23 cellular contexts compared by ENCODE assay signal in the genomic region with DNA sequence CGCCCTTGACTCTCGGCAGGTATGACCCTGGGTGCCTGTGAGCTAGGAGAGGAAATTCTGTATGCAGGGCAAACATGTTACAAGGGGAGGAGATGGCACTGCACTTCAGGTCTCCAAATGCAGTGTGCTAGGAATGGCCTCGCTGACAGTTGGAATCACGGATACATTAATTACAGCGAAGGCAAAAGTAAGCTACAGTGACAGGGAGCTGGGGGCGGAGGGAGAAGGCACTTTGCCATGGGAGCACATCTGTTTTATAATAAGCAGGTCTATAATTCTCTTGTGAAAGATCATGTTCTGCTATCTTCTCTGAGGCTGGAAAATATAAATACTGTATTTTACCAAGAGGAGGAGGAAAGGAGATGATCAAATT. TPM values are rescaled to one million over a fixed set of nuclear protein-coding genes. Genes with fewer than 3 reads are reported as not detected.
DNase-seq lines count a peak whose midpoint lies in the region; ATAC-seq and TF ChIP-seq lines count a peak whose summit lies in the region.
"Had no signal": no experiment of that assay in that cellular context is flagged by ENCODE, and none has a peak within 500 bp of the region (broad histone marks: within the 10 kb centered on the region; RNA-seq: fewer than 3 reads in every experiment).

No MANE protein-coding gene starts in this region.

- H3K4me2 ChIP-seq in mesendoderm (ENCODE audit: low read length) (no peak overlapping the region), H9 (ENCODE audit: insufficient read depth, insufficient read length, low read length) (no peak overlapping the region)

- no peak overlapping the region for H2BK15ac ChIP-seq in mesendoderm (replicated peaks; ENCODE audit: low read depth)
- no peak overlapping the region for H2BK15ac ChIP-seq in H9 (ENCODE audit: low read depth, low read length)

- H3K36me3 ChIP-seq in heart right ventricle (peaks cover 0 to 31% (median 7%) of the 10 kb centered on the region in 9 donors), mesendoderm (ENCODE audit: control insufficient read depth, insufficient read depth, low read length) (no peaks in the 10 kb centered on the region), sigmoid colon (no peaks in the 10 kb centered on the region)

- no peak overlapping the region for H4K5ac ChIP-seq in mesendoderm (ENCODE audit: low read length)
- H4K5ac ChIP-seq in H9 (ENCODE audit: insufficient read length, low read depth, low read length): no peak overlapping the region

- 46 to 65% methylated on average over 6 of the region's 6 CpGs for WGBS in heart right ventricle, 2 donors
- WGBS in mesendoderm (ENCODE audit: extremely low coverage, insufficient coverage, low lambda C conversion rate): no CpG with 5 or more reads among the region's 6 CpGs
- 82 to 92% methylated on average over 6 of the region's 6 CpGs for WGBS in sigmoid colon, 2 donors
- no CpG with 5 or more reads among the region's 6 CpGs for WGBS in H9 (ENCODE audit: extremely low coverage, insufficient read length, low lambda C conversion rate)

- H3K14ac ChIP-seq in H9 (ENCODE audit: insufficient read depth, low read length): no peak overlapping the region

- H3K79me2 ChIP-seq in mesendoderm (ENCODE audit: control insufficient read depth, insufficient read depth, low read length): no peaks in the 10 kb centered on the region
- H3K79me2 ChIP-seq in H9 (ENCODE audit: insufficient read depth, low read length): no peaks in the 10 kb centered on the region

- H3K9me3 ChIP-seq in heart right ventricle (no peaks in the 10 kb centered on the region), sigmoid colon (no peaks in the 10 kb centered on the region), H9 (ENCODE audit: control insufficient read depth, low read depth, low read length) (no peaks in the 10 kb centered on the region)

- H3T11ph ChIP-seq in H9 (ENCODE audit: low read length): no peak overlapping the region

- H3K4ac ChIP-seq in mesendoderm (ENCODE audit: low read depth, low read length) (no peak overlapping the region), H9 (ENCODE audit: low read depth, low read length) (no peak overlapping the region)

- H3K23ac ChIP-seq in mesendoderm (ENCODE audit: low read length) (peak overlapping the region; percentile 57), H9 (ENCODE audit: insufficient read length, low read depth, low read length) (no peak overlapping the region)

- no peak overlapping the region for H3K9ac ChIP-seq in mesendoderm (ENCODE audit: low read length)
- H3K9ac ChIP-seq in H9 (ENCODE audit: extremely low read depth, insufficient read length, low read length): no peak overlapping the region

- no peaks in the 10 kb centered on the region for H3K9me3 Mint-ChIP-seq in brain
- H3K9me3 Mint-ChIP-seq in H9: no peaks in the 10 kb centered on the region
- no peaks in the 10 kb centered on the region for H3K9me3 Mint-ChIP-seq in stimulated activated naive CD8-positive, alpha-beta T cell treated with anti-CD3 and anti-CD28 coated beads, Interleukin-15, amount 100 ng/mL, for 72 hours
- H3K9me3 Mint-ChIP-seq: activated T-cell treated with anti-CD3 and anti-CD28 coated beads, Interleukin-2, amount 50 U/mL, for 72 hours; naive thymus-derived CD4-positive, alpha-beta T cell; stimulated activated memory B cell treated with anti-CD40 and anti-IgM and Interleukin-4, amounts not matched to agents 10 μg/mL and 1 μg/mL and 100 μg/mL, for 72 hours; T-cell had no signal

- H2BK20ac ChIP-seq in H9 (ENCODE audit: low read depth, low read length, poor library complexity, severe bottlenecking): no peak overlapping the region

- H3K4me3 Mint-ChIP-seq in brain: no peak overlapping the region
- no peak overlapping the region for H3K4me3 Mint-ChIP-seq in H9
- H3K4me3 Mint-ChIP-seq in stimulated activated naive CD8-positive, alpha-beta T cell treated with anti-CD3 and anti-CD28 coated beads, Interleukin-15, amount 100 ng/mL, for 72 hours: no peak overlapping the region
- H3K4me3 Mint-ChIP-seq: activated T-cell treated with anti-CD3 and anti-CD28 coated beads, Interleukin-2, amount 50 U/mL, for 72 hours; naive thymus-derived CD4-positive, alpha-beta T cell; stimulated activated memory B cell treated with anti-CD40 and anti-IgM and Interleukin-4, amounts not matched to agents 10 μg/mL and 1 μg/mL and 100 μg/mL, for 72 hours; T-cell had no signal

- no peak overlapping the region for H2BK12ac ChIP-seq in H9 (ENCODE audit: insufficient read length, low read depth, low read length)

- H3K4me1 Mint-ChIP-seq in brain: peaks cover 31% of the 10 kb centered on the region
- peaks cover 6 to 10% of the 10 kb centered on the region in 2 experiments; a peak in 3 of 4 replicates for H3K4me1 Mint-ChIP-seq in H9
- H3K4me1 Mint-ChIP-seq in stimulated activated naive CD8-positive, alpha-beta T cell treated with anti-CD3 and anti-CD28 coated beads, Interleukin-15, amount 100 ng/mL, for 72 hours: peaks cover 10% of the 10 kb centered on the region
- H3K4me1 Mint-ChIP-seq: stimulated activated memory B cell treated with anti-CD40 and anti-IgM and Interleukin-4, amounts not matched to agents 10 μg/mL and 1 μg/mL and 100 μg/mL, for 72 hours had no signal

- no peaks in the 10 kb centered on the region for H3K23me2 ChIP-seq in H9 (ENCODE audit: insufficient read length, low read depth, low read length, poor library complexity, severe bottlenecking)

- H3K36me3 Mint-ChIP-seq in brain: peaks cover 42% of the 10 kb centered on the region
- H3K36me3 Mint-ChIP-seq in H9 (ENCODE audit: insufficient read depth in 1 of 3, low read depth in 3 of 3): no peaks in the 10 kb centered on the region

- H3K4me1 ChIP-seq in heart right ventricle: peaks cover 0 to 44% (median 20%) of the 10 kb centered on the region in 9 donors
- peaks cover 3% of the 10 kb centered on the region for H3K4me1 ChIP-seq in mesendoderm (ENCODE audit: control insufficient read depth, low read depth, low read length)
- H3K4me1 ChIP-seq in sigmoid colon: peaks cover 3 to 57% (median 56%) of the 10 kb centered on the region in 4 donors
- H3K4me1 ChIP-seq in H9 (ENCODE audit: insufficient read depth, low read length): no peaks in the 10 kb centered on the region

- no peaks in the 10 kb centered on the region for H3K79me1 ChIP-seq in mesendoderm (ENCODE audit: low read length)
- H3K79me1 ChIP-seq in H9 (ENCODE audit: insufficient read depth, low read depth, low read length, poor library complexity, severe bottlenecking): no peaks in the 10 kb centered on the region

- H3K4me3 ChIP-seq in heart right ventricle (no peak overlapping the region), mesendoderm (ENCODE audit: low read length) (no peak overlapping the region), sigmoid colon (peak overlapping the region in 1 of 4 donors; percentile 14)

- peak in 4 of 8 donors; percentile 26 to 54 (median 50) for ATAC-seq in heart right ventricle
- ATAC-seq in stimulated activated naive CD8-positive, alpha-beta T cell treated with anti-CD3 and anti-CD28 coated beads, Interleukin-15, amount 100 ng/mL, for 72 hours: no peak
- no peak for ATAC-seq in GM21390 (IDR thresholded peaks at IDR 0.05; ENCODE audit: unreplicated experiment)
- ATAC-seq: activated T-cell treated with anti-CD3 and anti-CD28 coated beads, Interleukin-2, amount 50 U/mL, for 72 hours; naive thymus-derived CD4-positive, alpha-beta T cell; stimulated activated memory B cell treated with anti-CD40 and anti-IgM and Interleukin-4, amounts not matched to agents 10 μg/mL and 1 μg/mL and 100 μg/mL, for 72 hours; T-cell had no signal

- H3K27ac Mint-ChIP-seq in brain: peak overlapping the region in 3 of 5 experiments; percentile 1 to 52 (median 10)
- peak overlapping the region in 1 of 3 experiments; percentile 47; a peak in 1 of 7 replicates for H3K27ac Mint-ChIP-seq in H9
- no peak overlapping the region for H3K27ac Mint-ChIP-seq in stimulated activated naive CD8-positive, alpha-beta T cell treated with anti-CD3 and anti-CD28 coated beads, Interleukin-15, amount 100 ng/mL, for 72 hours
- H3K27ac Mint-ChIP-seq: activated T-cell treated with anti-CD3 and anti-CD28 coated beads, Interleukin-2, amount 50 U/mL, for 72 hours; stimulated activated memory B cell treated with anti-CD40 and anti-IgM and Interleukin-4, amounts not matched to agents 10 μg/mL and 1 μg/mL and 100 μg/mL, for 72 hours had no signal

- H2AK5ac ChIP-seq in mesendoderm (ENCODE audit: low read length) (peak overlapping the region; percentile 38), H9 (ENCODE audit: insufficient read length, low read length) (no peak overlapping the region)

- TF ChIP-seq CTCF in brain (conservative IDR thresholded peaks at IDR 0.05) (no peak), heart right ventricle (IDR thresholded peaks at IDR 0.05) (no peak), sigmoid colon (IDR thresholded peaks at IDR 0.05) (no peak), H9 (conservative IDR thresholded peaks at IDR 0.05) (no peak)

- TF ChIP-seq POLR2A in sigmoid colon (IDR thresholded peaks at IDR 0.05): no peak

- no peaks in the 10 kb centered on the region for H4K20me1 ChIP-seq in H9 (ENCODE audit: control insufficient read depth, insufficient read depth, insufficient read length)

- no peak for DNase-seq in heart right ventricle
- no peak for DNase-seq in mesendoderm
- peak; percentile 91 for DNase-seq in sigmoid colon
- no peak for DNase-seq in H9
- DNase-seq in stimulated activated naive CD8-positive, alpha-beta T cell treated with anti-CD3 and anti-CD28 coated beads, Interleukin-15, amount 100 ng/mL, for 72 hours: no peak
- DNase-seq in KG1 (lab: John Stamatoyannopoulos, UW): no peak
- DNase-seq: activated CD4-positive, alpha-beta T cell treated with anti-CD3 and anti-CD28 coated beads, Interleukin-2, amount 50 U/mL, for 4 hours; activated CD4-positive, CD25-positive, alpha-beta regulatory T cell; activated naive CD4-positive, alpha-beta T cell; activated T-cell treated with anti-CD3 and anti-CD28 coated beads, Interleukin-2, amount 50 U/mL, for 72 hours; C1 segment of cervical spinal cord; COR-L47; DMS53; Kasumi-1; naive thymus-derived CD4-positive, alpha-beta T cell; NCI-H187; stimulated activated CD4-positive, alpha-beta T cell treated with anti-CD3 and anti-CD28 coated beads, Interleukin-4, amount 100 ng/mL, for 4 hours; T-cell had no signal

- H3K56ac ChIP-seq in mesendoderm (ENCODE audit: low read length): peak overlapping the region; percentile 46
- no peak overlapping the region for H3K56ac ChIP-seq in H9 (ENCODE audit: insufficient read length, low read depth, low read length)

- H2BK120ac ChIP-seq in mesendoderm (ENCODE audit: low read depth, low read length): no peak overlapping the region
- no peak overlapping the region for H2BK120ac ChIP-seq in H9 (ENCODE audit: low read depth, low read length, poor library complexity, severe bottlenecking)

- H3K27ac ChIP-seq in heart right ventricle (peak overlapping the region in 7 of 10 donors; percentile 27 to 77 (median 61)), mesendoderm (ENCODE audit: low read depth, low read length) (no peak overlapping the region), sigmoid colon (peak overlapping the region; percentile 73 to 89 (median 81)), H9 (ENCODE audit: insufficient read length, low read depth, low read length) (no peak overlapping the region)
- H3K27ac ChIP-seq: epithelial cell of prostate, HL-60 had no signal

- H4K8ac ChIP-seq in mesendoderm (ENCODE audit: low read depth, low read length) (no peak overlapping the region), H9 (replicated peaks; ENCODE audit: insufficient read length, low read depth, low read length) (no peak overlapping the region)

- H2AFZ ChIP-seq in H9 (ENCODE audit: low read length): no peak overlapping the region

- H3K18ac ChIP-seq in mesendoderm (ENCODE audit: low read length): no peak overlapping the region
- H3K18ac ChIP-seq in H9 (ENCODE audit: insufficient read length, low read depth, low read length): no peak overlapping the region

- no peak overlapping the region for H4K91ac ChIP-seq in H9 (ENCODE audit: insufficient read length, low read depth, low read length)

- peaks cover 3% of the 10 kb centered on the region for H3K27me3 Mint-ChIP-seq in brain
- H3K27me3 Mint-ChIP-seq in H9 (ENCODE audit: low read depth): no peaks in the 10 kb centered on the region
- no peaks in the 10 kb centered on the region for H3K27me3 Mint-ChIP-seq in stimulated activated naive CD8-positive, alpha-beta T cell treated with anti-CD3 and anti-CD28 coated beads, Interleukin-15, amount 100 ng/mL, for 72 hours
- H3K27me3 Mint-ChIP-seq: naive thymus-derived CD4-positive, alpha-beta T cell; stimulated activated memory B cell treated with anti-CD40 and anti-IgM and Interleukin-4, amounts not matched to agents 10 μg/mL and 1 μg/mL and 100 μg/mL, for 72 hours; T-cell had no signal

- H3K27me3 ChIP-seq in heart right ventricle: no peaks in the 10 kb centered on the region
- no peaks in the 10 kb centered on the region for H3K27me3 ChIP-seq in mesendoderm (ENCODE audit: insufficient read depth, low read length, poor library complexity)
- no peaks in the 10 kb centered on the region for H3K27me3 ChIP-seq in sigmoid colon
- no peaks in the 10 kb centered on the region for H3K27me3 ChIP-seq in H9 (ENCODE audit: insufficient read depth, low read length)

- H2BK5ac ChIP-seq in mesendoderm (ENCODE audit: low read length) (no peak overlapping the region), H9 (ENCODE audit: insufficient read length, low read length) (no peak overlapping the region)

- intact Hi-C loops in heart right ventricle (cut with DNase I) (loop anchor here in 2 of 10 donors (5.0 kb wide), 2 partner anchors 54 to 61 kb away; no protein-coding TSS in a partner anchor), sigmoid colon (cut with DNase I) (loop anchor here (1.0 to 5.0 kb wide), 4 partner anchors 57 to 564 kb away; a partner anchor contains a TSS)

- TF ChIP-seq EP300 in sigmoid colon (IDR thresholded peaks at IDR 0.05): peak in 2 of 4 donors; percentile 18 to 23

RNA-seq across cellular contexts. Expression of a gene that starts 56.2 kb away (rescaled TPM):
- polyA plus RNA-seq in brain (ENCODE audit: insufficient read depth, low read depth, low replicate concordance) (2.0 TPM), heart right ventricle (1 to 10 TPM; 1.0 to 1.9 TPM), sigmoid colon (10 to 100 TPM in 1 of 3 donors, 1 to 10 TPM in 2; 6.5 to 28.4 (median 7.8) TPM)
- total RNA-seq in heart right ventricle (1 to 10 TPM; 3.0 to 5.7 (median 5.0) TPM), sigmoid colon (10 to 100 TPM; 29.3 to 52.0 (median 37.4) TPM), H9 (2021) (120 and 122 TPM in 2 replicates)
- 42.5 TPM for polyA plus RNA-seq in mesendoderm (2013, experiment 1 of 2)
- polyA plus RNA-seq in mesendoderm (2013, experiment 2 of 2): 41.3 TPM
- polyA plus RNA-seq: naive thymus-derived CD4-positive, alpha-beta T cell had no signal

Comparison
In these comparisons a context has a peak if more than half of its experiments do, and no peak if none do; other contexts are left out.
1. H3K27ac Mint-ChIP-seq: peak in brain (3 of 5); none in stimulated activated naive CD8-positive, alpha-beta T cell treated with anti-CD3 and anti-CD28 coated beads, Interleukin-15, amount 100 ng/mL, for 72 hours (0 of 2).
2. H3K27ac ChIP-seq: peak in heart right ventricle (7 of 10) and sigmoid colon (4 of 4); none in mesendoderm (single experiment) and H9 (single experiment).
3. RNA of a gene that starts 56.2 kb away (total RNA-seq): 120 to 122 TPM in H9 and 29.3 to 52.0 TPM in sigmoid colon; 3.0 to 5.7 TPM in heart right ventricle; every median in the first group is over 4 times any median in the second.